Comparison of ENCODE assay signal across 9 cellular contexts in genomic region chr4:88610771-88611170, GRCh38. TPM values are rescaled to one million over a fixed set of nuclear protein-coding genes. Genes with fewer than 3 reads are reported as not detected.
DNase-seq lines count a peak whose midpoint lies in the region; ATAC-seq and TF ChIP-seq lines count a peak whose summit lies in the region.
"Had no signal": no experiment of that assay in that cellular context is flagged by ENCODE, and none has a peak within 500 bp of the region (broad histone marks: within the 10 kb centered on the region; RNA-seq: fewer than 3 reads in every experiment).

No MANE protein-coding gene starts in this region.

- no peak for ATAC-seq in central memory CD8-positive, alpha-beta T cell (replicated peaks; ENCODE audit: extremely low read depth, poor library complexity, severe bottlenecking)
- ATAC-seq in GM19035 (IDR thresholded peaks at IDR 0.05; ENCODE audit: unreplicated experiment) (no peak), HG03469 (IDR thresholded peaks at IDR 0.05; ENCODE audit: unreplicated experiment) (no peak)

- H3K27me3 ChIP-seq in layer of hippocampus (ENCODE audit: control insufficient read depth, insufficient read depth, low read length) (no peaks in the 10 kb centered on the region), smooth muscle cell (ENCODE audit: low read depth) (no peaks in the 10 kb centered on the region)

- 72% methylated on average over 5 of the region's 5 CpGs for WGBS in smooth muscle cell (ENCODE audit: low lambda C conversion rate)

- POLR2A ChIA-PET in HEK293T (lab: Yijun Ruan, JAX), result no interaction called here

- H2AFZ ChIP-seq in smooth muscle cell (ENCODE audit: low read depth), result no peak overlapping the region

- DNase-seq in HFFc6, result no peak
- no peak for DNase-seq in central memory CD8-positive, alpha-beta T cell (ENCODE audit: low spot score in 2 of 2)
- DNase-seq in smooth muscle cell (lab: John Stamatoyannopoulos, UW; ENCODE audit: unreplicated experiment), result no peak
- no peak for DNase-seq in HEK293T (ENCODE audit: extremely low spot score)
- DNase-seq in KG1 (lab: John Stamatoyannopoulos, UW), result no peak
- DNase-seq: stimulated activated CD4-positive, alpha-beta T cell treated with anti-CD3 and anti-CD28 coated beads, Interleukin-2, amount 100 ng/mL, for 48 hours had no signal

- peaks cover 3% of the 10 kb centered on the region for H3F3A ChIP-seq in smooth muscle cell (ENCODE audit: low read depth)

- TF ChIP-seq CTCF in HFFc6 (IDR thresholded peaks at IDR 0.05) (no peak), smooth muscle cell (IDR thresholded peaks at IDR 0.05; ENCODE audit: borderline replicate concordance, insufficient read depth, poor library complexity, severe bottlenecking) (no peak)

- H3K27ac ChIP-seq in layer of hippocampus (ENCODE audit: low read depth, low read length) (peak overlapping the region; percentile 24), smooth muscle cell (ENCODE audit: low read depth) (peak overlapping the region; percentile 98)

- H3K36me3 ChIP-seq in smooth muscle cell (ENCODE audit: low read depth), result peaks cover 15% of the 10 kb centered on the region

- no peak overlapping the region for H3K4me2 ChIP-seq in smooth muscle cell

- peaks cover 31% of the 10 kb centered on the region for H3K36me3 Mint-ChIP-seq in HFFc6 (ENCODE audit: low read depth)
- peaks cover 35% of the 10 kb centered on the region for H3K36me3 Mint-ChIP-seq in central memory CD8-positive, alpha-beta T cell (ENCODE audit: insufficient read depth)

- no peaks in the 10 kb centered on the region for H3K9me3 Mint-ChIP-seq in HFFc6
- H3K9me3 Mint-ChIP-seq in central memory CD8-positive, alpha-beta T cell, result no peaks in the 10 kb centered on the region

- no peaks in the 10 kb centered on the region for H4K20me1 ChIP-seq in smooth muscle cell (ENCODE audit: low read depth)

- CTCF ChIA-PET in HEK293T (lab: Yijun Ruan, JAX), result no interaction called here

- peak overlapping the region; percentile 32 for H3K4me3 Mint-ChIP-seq in HFFc6
- H3K4me3 Mint-ChIP-seq in central memory CD8-positive, alpha-beta T cell, result peak overlapping the region; percentile 15

- peaks cover 67% of the 10 kb centered on the region for H3K4me1 Mint-ChIP-seq in HFFc6 (ENCODE audit: low read depth)
- H3K4me1 Mint-ChIP-seq in central memory CD8-positive, alpha-beta T cell, result peaks cover 60% of the 10 kb centered on the region

- peak overlapping the region; percentile 82 for H3K27ac Mint-ChIP-seq in HFFc6
- H3K27ac Mint-ChIP-seq in central memory CD8-positive, alpha-beta T cell (ENCODE audit: low read depth), result peak overlapping the region; percentile 97

- peaks cover 14% of the 10 kb centered on the region for H3K4me1 ChIP-seq in smooth muscle cell (ENCODE audit: low read depth)

- H3K9me3 ChIP-seq in smooth muscle cell (replicated peaks; ENCODE audit: low read depth), result no peaks in the 10 kb centered on the region

- H3K4me3 ChIP-seq in smooth muscle cell, result no peak overlapping the region

- no peak overlapping the region for H3K9ac ChIP-seq in smooth muscle cell (ENCODE audit: low read depth)

- no peaks in the 10 kb centered on the region for H3K27me3 Mint-ChIP-seq in HFFc6 (ENCODE audit: insufficient read depth)
- no peaks in the 10 kb centered on the region for H3K27me3 Mint-ChIP-seq in central memory CD8-positive, alpha-beta T cell

- H3K79me2 ChIP-seq in smooth muscle cell (ENCODE audit: low read depth), result no peaks in the 10 kb centered on the region

TF ChIP-seq in HEK293T, 16 proteins besides CTCF, POLR2A, EP300 and RAD21:
- TF ChIP-seq SP1 (IDR thresholded peaks at IDR 0.05), result no peak

RNA-seq across cellular contexts. Expression of gene HERC3, which starts 18.5 kb away (rescaled TPM):
- 10 to 100 TPM; 16.5 to 32.2 (median 26.6) TPM for total RNA-seq in HFFc6 (2021; fragmentation: NEBNext Ultra II Directional; extraction: Animal tissue kit (Norgen Biotek cat#: 25700))
- 20.2 and 22.8 TPM in 2 replicates for total RNA-seq in smooth muscle cell
- 14.5 and 15.4 TPM in 2 replicates for polyA plus RNA-seq in smooth muscle cell
